1 cellular context compared by ENCODE assay signal in genomic region chr6:169161572-169162167, GRCh38.
TF ChIP-seq lines count a peak whose summit lies in the region.

No MANE protein-coding gene starts in this region.

TF ChIP-seq in SK-N-SH, 30 proteins besides CTCF, POLR2A, EP300 and RAD21 (continued from another document):
- TF ChIP-seq ZBTB33 (IDR thresholded peaks at IDR 0.05; ENCODE audit: borderline replicate concordance, low read depth): no peak
- no peak for TF ChIP-seq FOXM1 (IDR thresholded peaks at IDR 0.05; ENCODE audit: low read depth)
- no peak for TF ChIP-seq ELF1 (IDR thresholded peaks at IDR 0.05)
- no peak for TF ChIP-seq SMC3 (IDR thresholded peaks at IDR 0.05; ENCODE audit: low read depth, low read length)
- no peak for TF ChIP-seq NRF1 (IDR thresholded peaks at IDR 0.05; ENCODE audit: low read depth, low read length)
- TF ChIP-seq FOSL2 (IDR thresholded peaks at IDR 0.05; ENCODE audit: borderline replicate concordance, low read depth): no peak
- TF ChIP-seq SIN3A (IDR thresholded peaks at IDR 0.05; ENCODE audit: borderline replicate concordance, low read depth, low read length): no peak
- TF ChIP-seq GATA2 (CRISPR knock-in tag; IDR thresholded peaks at IDR 0.05): no peak
TF ChIP-seq in SK-N-SH: peak in this region for 0.
